ENCODE assay signal across 8 cellular contexts in genomic region chr2:68362069-68362468, GRCh38. TPM values are rescaled to one million over a fixed set of nuclear protein-coding genes. Genes with fewer than 3 reads are reported as not detected.
DNase-seq lines count a peak whose midpoint lies in the region; ATAC-seq, FAIRE-seq and TF ChIP-seq lines count a peak whose summit lies in the region.

No MANE protein-coding gene starts in this region.

- no peaks in the 10 kb centered on the region for H3K9me3 Mint-ChIP-seq in astrocyte (ENCODE audit: unreplicated experiment)

- H3K4me1 Mint-ChIP-seq in astrocyte (ENCODE audit: low read depth, unreplicated experiment): no peaks in the 10 kb centered on the region

- H3K4me2 ChIP-seq in astrocyte (ENCODE audit: low read length): no peak overlapping the region

- H3K4me3 ChIP-seq in astrocyte (ENCODE audit: insufficient read depth, low read depth, low read length): no peak overlapping the region

- H3K27me3 ChIP-seq in astrocyte (ENCODE audit: insufficient read depth, low read length): no peaks in the 10 kb centered on the region

- TF ChIP-seq CTCF in GM12872 (IDR thresholded peaks at IDR 0.05; ENCODE audit: insufficient read depth, low read depth, low read length) (peak; percentile 78), astrocyte (IDR thresholded peaks at IDR 0.05; ENCODE audit: insufficient read depth, low read depth, low read length) (peak; percentile 58)

- FAIRE-seq in astrocyte (lab: Jason Lieb, UNC): no peak

- no peaks in the 10 kb centered on the region for H3K27me3 Mint-ChIP-seq in astrocyte (ENCODE audit: low read depth, unreplicated experiment)

- peak; percentile 41 for ATAC-seq in HG02678 (IDR thresholded peaks at IDR 0.05; ENCODE audit: unreplicated experiment)

- no peaks in the 10 kb centered on the region for H3K4me1 ChIP-seq in astrocyte (ENCODE audit: insufficient read depth, low read length)

- H3K36me3 Mint-ChIP-seq in astrocyte (ENCODE audit: low read depth, unreplicated experiment): no peaks in the 10 kb centered on the region

- H2AFZ ChIP-seq in astrocyte (ENCODE audit: low read depth, low read length): no peak overlapping the region

- no peaks in the 10 kb centered on the region for H3K9me3 ChIP-seq in astrocyte (ENCODE audit: insufficient read depth, low read depth, low read length)

- no peak overlapping the region for H3K4me3 Mint-ChIP-seq in astrocyte (ENCODE audit: unreplicated experiment)

- no peak overlapping the region for H3K9ac ChIP-seq in astrocyte (ENCODE audit: low read length)

- H3K79me2 ChIP-seq in astrocyte (ENCODE audit: insufficient read depth, low read length): no peaks in the 10 kb centered on the region

- H4K20me1 ChIP-seq in astrocyte (ENCODE audit: insufficient read depth, low read length): no peaks in the 10 kb centered on the region

- no peak overlapping the region for H3K27ac Mint-ChIP-seq in astrocyte (ENCODE audit: unreplicated experiment)

- H3K36me3 ChIP-seq in astrocyte (ENCODE audit: insufficient read depth, low read length): no peaks in the 10 kb centered on the region

- peak; percentile 50 for DNase-seq in NCI-H187 treated with DMSO at 0.1 percent for 48 hours (lab: John Stamatoyannopoulos, UW)
- DNase-seq in T-helper 9 cell: peak; percentile 73
- peak; percentile 10 for DNase-seq in astrocyte (ENCODE audit: low read depth)
- peak; percentile 30 for DNase-seq in iPS DF 4.7 (ENCODE audit: extremely low read depth, low spot score)
- DNase-seq in stimulated activated CD4-positive, alpha-beta T cell treated with anti-CD3 and anti-CD28 coated beads, Interleukin-15, amount 100 ng/mL, for 1 hour (ENCODE audit: low read depth in 1 of 2, low spot score in 1 of 2): peak; percentile 51 to 70
- no peak for DNase-seq in epidermal melanocyte (ENCODE audit: insufficient read length, low spot score)

- no peak overlapping the region for H3K27ac ChIP-seq in astrocyte (ENCODE audit: low read depth, low read length)

RNA-seq across cellular contexts. Expression of gene PLEK, which starts 3.0 kb away (rescaled TPM):
- not detected in 2 replicates for total RNA-seq in astrocyte

RNA-seq across cellular contexts. Expression of gene CNRIP1, which starts 42.3 kb away (rescaled TPM):
- total RNA-seq in astrocyte: 4.0 and 4.4 TPM in 2 replicates
